In the genomic region with DNA sequence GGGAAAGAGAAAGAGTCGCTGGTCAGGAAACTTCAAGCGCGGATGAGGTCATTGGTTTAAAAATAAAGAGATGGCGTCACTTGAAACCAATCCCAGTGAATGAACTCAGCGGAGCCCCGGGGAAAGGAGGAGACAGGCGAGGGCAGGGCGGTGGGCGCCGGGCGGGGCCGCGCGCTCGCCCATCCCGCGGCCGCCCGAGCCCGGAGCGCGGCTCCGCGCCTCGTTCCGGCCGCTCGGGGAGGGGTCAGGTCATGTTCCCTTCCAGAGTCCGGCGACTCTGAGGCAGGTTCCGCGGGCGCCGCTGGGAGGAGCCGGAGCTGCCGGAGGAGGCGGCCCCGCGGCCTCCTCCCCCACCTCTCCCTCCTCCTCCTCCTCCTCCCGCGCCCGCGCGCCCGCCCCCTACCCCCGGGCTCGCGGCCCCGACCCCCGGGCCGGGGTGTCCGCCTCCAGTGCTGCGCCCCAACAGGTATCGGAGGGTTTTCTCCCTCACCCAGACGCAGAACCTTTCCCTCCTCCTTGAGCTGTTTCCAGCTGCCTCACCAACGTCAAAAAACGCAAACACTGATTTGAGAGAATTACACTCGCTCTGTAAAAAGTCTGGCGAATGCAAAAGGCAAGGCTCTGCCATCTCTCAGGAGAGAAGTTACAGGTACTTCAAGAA, we compare ENCODE assay signal across 8 cellular contexts. TPM values are rescaled to one million over a fixed set of nuclear protein-coding genes. Genes with fewer than 3 reads are reported as not detected.
A peak's percentile ranks its signal among the peaks of the same experiment; 100 is the strongest.
DNase-seq lines count a peak whose midpoint lies in the region; ATAC-seq and TF ChIP-seq lines count a peak whose summit lies in the region.

A gene with protein sequence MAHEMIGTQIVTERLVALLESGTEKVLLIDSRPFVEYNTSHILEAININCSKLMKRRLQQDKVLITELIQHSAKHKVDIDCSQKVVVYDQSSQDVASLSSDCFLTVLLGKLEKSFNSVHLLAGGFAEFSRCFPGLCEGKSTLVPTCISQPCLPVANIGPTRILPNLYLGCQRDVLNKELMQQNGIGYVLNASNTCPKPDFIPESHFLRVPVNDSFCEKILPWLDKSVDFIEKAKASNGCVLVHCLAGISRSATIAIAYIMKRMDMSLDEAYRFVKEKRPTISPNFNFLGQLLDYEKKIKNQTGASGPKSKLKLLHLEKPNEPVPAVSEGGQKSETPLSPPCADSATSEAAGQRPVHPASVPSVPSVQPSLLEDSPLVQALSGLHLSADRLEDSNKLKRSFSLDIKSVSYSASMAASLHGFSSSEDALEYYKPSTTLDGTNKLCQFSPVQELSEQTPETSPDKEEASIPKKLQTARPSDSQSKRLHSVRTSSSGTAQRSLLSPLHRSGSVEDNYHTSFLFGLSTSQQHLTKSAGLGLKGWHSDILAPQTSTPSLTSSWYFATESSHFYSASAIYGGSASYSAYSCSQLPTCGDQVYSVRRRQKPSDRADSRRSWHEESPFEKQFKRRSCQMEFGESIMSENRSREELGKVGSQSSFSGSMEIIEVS (minus strand): TSS at position 279 of the 661 bp plus-strand sequence. CDS start 41,765 bp downstream, outside the sequence.

- H3K36me3 Mint-ChIP-seq in CD14-positive monocyte: no peaks in the 10 kb centered on the region

- H3K27ac ChIP-seq in left lung: peak within 1 kb of the TSS; percentile 97 to 99

- H3K4me1 Mint-ChIP-seq in CD14-positive monocyte: peaks cover 14% of the 10 kb centered on the region

- peaks cover 2 to 4% (median 3%) of the 10 kb centered on the region in 3 donors for H3K27me3 Mint-ChIP-seq in CD14-positive monocyte (ENCODE audit: low read depth in 3 of 3)

- intact Hi-C loops in CD14-positive monocyte (cut with micrococcal nuclease) (loop anchor here (5.0 to 10.0 kb wide), 6 partner anchors 50 to 180 kb away; a partner anchor contains a TSS), left lung (cut with DNase I) (loop anchor here in 1 of 2 donors (10.0 kb wide), 1 partner anchor 188 kb away; no protein-coding TSS in a partner anchor)

- TF ChIP-seq CTCF in CD14-positive monocyte (IDR thresholded peaks at IDR 0.05): no peak
- TF ChIP-seq CTCF in left lung (IDR thresholded peaks at IDR 0.05): no peak

- peaks cover 0 to 8% (median 6%) of the 10 kb centered on the region in 7 donors for H3K9me3 Mint-ChIP-seq in CD14-positive monocyte

- peak; percentile 80 for ATAC-seq in GM19324 (IDR thresholded peaks at IDR 0.05; ENCODE audit: low FRiP score, unreplicated experiment)
- peak; percentile 60 for ATAC-seq in HG03460 (IDR thresholded peaks at IDR 0.05; ENCODE audit: unreplicated experiment)
- peak; percentile 89 for ATAC-seq in left lung

- H3K4me3 Mint-ChIP-seq in CD14-positive monocyte: peak within 1 kb of the TSS; percentile 83 to 90

- H3K27me3 ChIP-seq in left lung: no peaks in the 10 kb centered on the region

- peak within 1 kb of the TSS; percentile 61 to 62 for H3K4me3 ChIP-seq in left lung

- peaks cover 5 to 38% of the 10 kb centered on the region in 2 donors for H3K4me1 ChIP-seq in left lung

- no peaks in the 10 kb centered on the region for H3K36me3 ChIP-seq in left lung

- H3K27ac Mint-ChIP-seq in CD14-positive monocyte: peak within 1 kb of the TSS; percentile 81 to 94 (median 88)

- DNase-seq in CD14-positive monocyte (ENCODE audit: low spot score) (peak; percentile 87), NCI-H69 (lab: John Stamatoyannopoulos, UW) (peak; percentile 94), dermis blood vessel endothelial cell (peak; percentile 95), left lung (peak; percentile 94 to 99)
- DNase-seq in activated CD4-positive, alpha-beta T cell treated with anti-CD3 and anti-CD28 coated beads, Interleukin-2, amount 50 U/mL, for 48 hours: peak; percentile 67 to 77
- DNase-seq in stimulated activated CD4-positive, alpha-beta T cell treated with anti-CD3 and anti-CD28 coated beads, Interleukin-2, amount 100 ng/mL, for 4 hours (ENCODE audit: low read depth): peak; percentile 56

- no peaks in the 10 kb centered on the region for H3K9me3 ChIP-seq in left lung

RNA-seq across cellular contexts. Expression of the gene that starts here (rescaled TPM):
- polyA plus RNA-seq in CD14-positive monocyte: under 1 TPM; 0.04 to 0.46 TPM
- total RNA-seq in dermis blood vessel endothelial cell: 9.2 and 13.1 TPM in 2 replicates
- 10 to 100 TPM; 31.7 to 45.6 TPM for total RNA-seq in left lung

Comparison
In these comparisons a context has a peak if more than half of its experiments do, and no peak if none do; other contexts are left out.
1. Peak in every context shown above with its lines: DNase-seq, ATAC-seq, H3K4me3 ChIP-seq and H3K27ac ChIP-seq.
2. Peak in DNase-seq in CD14-positive monocyte; RNA of the gene not detected or under 1 TPM.